In genomic region chr12:109097435-109098141, GRCh38 we compare ENCODE assay signal across 8 cellular contexts. TPM values are rescaled to one million over a fixed set of nuclear protein-coding genes. Genes with fewer than 3 reads are reported as not detected.
DNase-seq lines count a peak whose midpoint lies in the region; ATAC-seq and TF ChIP-seq lines count a peak whose summit lies in the region.

TSS of gene UNG (plus strand) at chr12:109097597. CDS start at chr12:109097680, 83 bp downstream.

- peaks cover 16% of the 10 kb centered on the region for H3K4me1 Mint-ChIP-seq in Calu3 (ENCODE audit: low read depth, unreplicated experiment)
- peaks cover 9% of the 10 kb centered on the region for H3K4me1 Mint-ChIP-seq in endodermal cell

- H3K27me3 ChIP-seq in OCI-LY1 (ENCODE audit: insufficient read depth, low read length) (no peaks in the 10 kb centered on the region), endodermal cell (ENCODE audit: control insufficient read depth, insufficient read depth, low read length, poor library complexity, severe bottlenecking) (no peaks in the 10 kb centered on the region)

- peak within 1 kb of the TSS; percentile 93 for H3K9ac ChIP-seq in OCI-LY1 (ENCODE audit: low read length)
- H3K9ac ChIP-seq in endodermal cell (ENCODE audit: extremely low read depth, low read length, poor library complexity, severe bottlenecking) = peak within 1 kb of the TSS; percentile 73

- no peaks in the 10 kb centered on the region for H4K20me1 ChIP-seq in OCI-LY1 (ENCODE audit: insufficient read depth, low read length)

- H3K27ac ChIP-seq in OCI-LY1 (ENCODE audit: low read depth, low read length, poor library complexity, severe bottlenecking) = peak within 1 kb of the TSS; percentile 86
- H3K27ac ChIP-seq in endodermal cell (ENCODE audit: low read depth, low read length) = peak within 1 kb of the TSS; percentile 91
- peak within 1 kb of the TSS; percentile 75 for H3K27ac ChIP-seq in mesodermal cell (ENCODE audit: low read depth, low read length, severe bottlenecking)

- H3F3A ChIP-seq in OCI-LY1 (ENCODE audit: insufficient read depth, low read length) = no peaks in the 10 kb centered on the region

- peak; percentile 90 for ATAC-seq in GM21515 (IDR thresholded peaks at IDR 0.05; ENCODE audit: unreplicated experiment)

- H3K27ac Mint-ChIP-seq in Calu3 (ENCODE audit: unreplicated experiment) (peak within 1 kb of the TSS; percentile 72), endodermal cell (peak within 1 kb of the TSS; percentile 94)

- no peaks in the 10 kb centered on the region for H3K9me3 Mint-ChIP-seq in Calu3 (ENCODE audit: low read depth, unreplicated experiment)
- peaks cover 4% of the 10 kb centered on the region for H3K9me3 Mint-ChIP-seq in endodermal cell

- H3K79me2 ChIP-seq in OCI-LY1 (ENCODE audit: insufficient read depth, low read length) = peaks cover 5% of the 10 kb centered on the region

- peaks cover 35% of the 10 kb centered on the region for H3K4me1 ChIP-seq in OCI-LY1 (ENCODE audit: insufficient read depth, low read length, severe bottlenecking)
- H3K4me1 ChIP-seq in endodermal cell (ENCODE audit: control insufficient read depth, insufficient read depth, low read length) = peaks cover 4% of the 10 kb centered on the region
- no peaks in the 10 kb centered on the region for H3K4me1 ChIP-seq in mesodermal cell (ENCODE audit: control insufficient read depth, insufficient read depth, low read length, poor library complexity, severe bottlenecking)

- DNase-seq in Calu3 = peak; percentile 99
- DNase-seq in HuH-7 (ENCODE audit: low spot score) = peak; percentile 99
- peak; percentile 97 for DNase-seq in activated CD8-positive, alpha-beta memory T cell treated with anti-CD3 and anti-CD28 coated beads, Interleukin-2, amount 50 U/mL, for 24 hours (ENCODE audit: extremely low read depth)
- DNase-seq in endodermal cell = peak; percentile 99
- peak; percentile 94 for DNase-seq in stimulated activated CD8-positive, alpha-beta memory T cell treated with anti-CD3 and anti-CD28 coated beads, Interleukin-15, amount 100 ng/mL, for 24 hours (ENCODE audit: low read depth)

- H3K4me3 Mint-ChIP-seq in Calu3 (ENCODE audit: low read depth, unreplicated experiment) = peak within 1 kb of the TSS; percentile 98
- H3K4me3 Mint-ChIP-seq in endodermal cell = peak within 1 kb of the TSS; percentile 75

- H3K9me3 ChIP-seq in OCI-LY1 (ENCODE audit: low read length) (no peaks in the 10 kb centered on the region), endodermal cell (ENCODE audit: control insufficient read depth, low read length) (no peaks in the 10 kb centered on the region), mesodermal cell (ENCODE audit: control insufficient read depth, low read length) (no peaks in the 10 kb centered on the region)

- H3K4me3 ChIP-seq in OCI-LY1 (ENCODE audit: low read depth, low read length, poor library complexity, severe bottlenecking) = peak within 1 kb of the TSS; percentile 96
- peak within 1 kb of the TSS; percentile 93 for H3K4me3 ChIP-seq in endodermal cell (ENCODE audit: low read length)
- peak within 1 kb of the TSS; percentile 72 for H3K4me3 ChIP-seq in mesodermal cell (ENCODE audit: extremely low read depth, insufficient read depth, low read length, poor library complexity, severe bottlenecking)

- no TSS peak for BruUV-seq in Calu3 (replicated peaks; lab: Mats Ljungman, UMichigan)

- H2AFZ ChIP-seq in OCI-LY1 (ENCODE audit: low read length) = no peak within 1 kb of the TSS

- H3K36me3 Mint-ChIP-seq in Calu3 (ENCODE audit: insufficient read depth, unreplicated experiment) (peaks cover 40% of the 10 kb centered on the region), endodermal cell (ENCODE audit: low read depth) (peaks cover 29% of the 10 kb centered on the region)

- H3K9me2 ChIP-seq in OCI-LY1 (ENCODE audit: low read depth, low read length) = no peaks in the 10 kb centered on the region

- intact Hi-C loops in Calu3 (cut with micrococcal nuclease; ENCODE audit: unreplicated experiment) = loop anchor here (10.0 kb wide), 3 partner anchors 133 to 433 kb away; no protein-coding TSS in a partner anchor

- WGBS in endodermal cell (ENCODE audit: insufficient coverage in 1 of 2, insufficient read length in 1 of 2), 2 experiments = 0 to 1% methylated on average over 4 to 68 of the region's 68 CpGs
- WGBS in mesodermal cell (ENCODE audit: insufficient coverage in 2 of 2), 2 experiments = 1% methylated on average over 31 to 36 of the region's 68 CpGs

- H3K36me3 ChIP-seq in OCI-LY1 (ENCODE audit: insufficient read depth, low read length) (peaks cover 37% of the 10 kb centered on the region), endodermal cell (ENCODE audit: control insufficient read depth, insufficient read depth, low read length) (peaks cover 31% of the 10 kb centered on the region), mesodermal cell (ENCODE audit: control insufficient read depth, insufficient read depth, low read length) (peaks cover 25% of the 10 kb centered on the region)

- H3K4me2 ChIP-seq in OCI-LY1 (ENCODE audit: low read length) = peak within 1 kb of the TSS; percentile 85

- CTCF ChIA-PET in Calu3 (lab: Charles Lee) = no interaction called here

- TF ChIP-seq CTCF in Calu3 (IDR thresholded peaks at IDR 0.05; ENCODE audit: unreplicated experiment) = no peak
- TF ChIP-seq CTCF in OCI-LY1 (IDR thresholded peaks at IDR 0.05; ENCODE audit: low read length) = no peak
- no peak for TF ChIP-seq CTCF in endodermal cell (conservative IDR thresholded peaks at IDR 0.05)

- no peaks in the 10 kb centered on the region for H3K27me3 Mint-ChIP-seq in Calu3 (ENCODE audit: unreplicated experiment)
- peaks cover 9% of the 10 kb centered on the region for H3K27me3 Mint-ChIP-seq in endodermal cell (ENCODE audit: insufficient read depth)

RNA-seq across cellular contexts. Expression of gene UNG, which starts in this region (rescaled TPM):
- 77.7 and 79.2 TPM in 2 replicates for total RNA-seq in Calu3 (2022)
- total RNA-seq in endodermal cell = 100 to 1,000 TPM; 104 to 114 TPM
- polyA plus RNA-seq in endodermal cell (2013, experiment 1 of 2) = 67.7 TPM
- polyA plus RNA-seq in endodermal cell (2013, experiment 2 of 2) = 59.8 TPM
- polyA plus RNA-seq in mesodermal cell (2013, experiment 1 of 2) = 34.8 TPM
- polyA plus RNA-seq in mesodermal cell (2013, experiment 2 of 2) = 31.6 TPM

Comparison
In these comparisons a context has a peak if more than half of its experiments do, and no peak if none do; other contexts are left out.
1. Peak in every context shown above with its lines: DNase-seq, ATAC-seq, H3K4me3 ChIP-seq and H3K27ac ChIP-seq.